Comparison of ENCODE assay signal across 10 cellular contexts in genomic region chr3:192409838-192410683, GRCh38.
DNase-seq lines count a peak whose midpoint lies in the region; ATAC-seq and TF ChIP-seq lines count a peak whose summit lies in the region.
"Had no signal": no experiment of that assay in that cellular context is flagged by ENCODE, and none has a peak within 500 bp of the region (broad histone marks: within the 10 kb centered on the region; RNA-seq: fewer than 3 reads in every experiment).

No MANE protein-coding gene starts in this region.

- TF ChIP-seq POLR2A in breast epithelium (IDR thresholded peaks at IDR 0.05) = no peak

- intact Hi-C loops in breast epithelium (cut with DNase I; ENCODE audit: low total_unique reads) = no loop called here
- intact Hi-C loops in MCF 10A (cut with micrococcal nuclease) = no loop called here
- intact Hi-C loops in heart right ventricle (cut with DNase I) = loop anchor here in 3 of 10 donors (5.0 to 10.0 kb wide), 3 partner anchors 225 to 358 kb away; no protein-coding TSS in a partner anchor

- peaks cover 0 to 35% of the 10 kb centered on the region in 2 donors for H3K27me3 ChIP-seq in breast epithelium
- peaks cover 0 to 54% (median 0%) of the 10 kb centered on the region in 7 donors for H3K27me3 ChIP-seq in heart right ventricle

- H3K36me3 Mint-ChIP-seq in MCF 10A (ENCODE audit: insufficient read depth, unreplicated experiment) = no peaks in the 10 kb centered on the region
- H3K36me3 Mint-ChIP-seq: CD4-positive, CD25-positive, alpha-beta regulatory T cell had no signal

- no peak overlapping the region for H3K4me3 Mint-ChIP-seq in MCF 10A (ENCODE audit: unreplicated experiment)
- H3K4me3 Mint-ChIP-seq: CD4-positive, CD25-positive, alpha-beta regulatory T cell had no signal

- H3K27me3 Mint-ChIP-seq in MCF 10A (ENCODE audit: insufficient read depth, unreplicated experiment) = peaks cover 39% of the 10 kb centered on the region

- H3K36me3 ChIP-seq in breast epithelium (no peaks in the 10 kb centered on the region), heart right ventricle (no peaks in the 10 kb centered on the region)
- H3K36me3 ChIP-seq: SJSA1 had no signal

- H3K9me3 ChIP-seq in breast epithelium (no peaks in the 10 kb centered on the region), heart right ventricle (no peaks in the 10 kb centered on the region)
- H3K9me3 ChIP-seq: SJSA1 had no signal

- DNase-seq in breast epithelium (ENCODE audit: low spot score in 2 of 2) = no peak
- DNase-seq in MCF 10A (ENCODE audit: unreplicated experiment) = no peak
- DNase-seq in NCI-H748 treated with DMSO at 0.1 percent for 48 hours (lab: John Stamatoyannopoulos, UW) = peak; percentile 2
- peak in 1 of 2 donors; percentile 15 for DNase-seq in heart right ventricle
- peak; percentile 77 for DNase-seq in retina
- no peak for DNase-seq in T-helper 1 cell
- no peak for DNase-seq in hepatic stellate cell (ENCODE audit: low spot score)
- DNase-seq: CD4-positive, CD25-positive, alpha-beta regulatory T cell had no signal

- ATAC-seq in heart right ventricle (peak in 7 of 8 donors; percentile 25 to 47 (median 42)), GM21515 (IDR thresholded peaks at IDR 0.05; ENCODE audit: unreplicated experiment) (no peak)

- BruUV-seq in MCF 10A (replicated peaks; lab: Mats Ljungman, UMichigan) = no TSS peak

- POLR2A ChIA-PET in MCF 10A (lab: Yijun Ruan, JAX) = no interaction called here

- peaks cover 11% of the 10 kb centered on the region for H3K4me1 Mint-ChIP-seq in MCF 10A (ENCODE audit: insufficient read depth, unreplicated experiment)

- CTCF ChIA-PET in MCF 10A (lab: Yijun Ruan, JAX) = interaction anchor here (0.6 to 0.9 kb wide), 3 partner anchors 33 to 782 kb away, joined by 3 to 4 read pairs (median 4); no protein-coding TSS in a partner anchor

- no peak for TF ChIP-seq CTCF in breast epithelium (IDR thresholded peaks at IDR 0.05)
- TF ChIP-seq CTCF in MCF 10A (IDR thresholded peaks at IDR 0.05; ENCODE audit: unreplicated experiment) = no peak
- peak in 4 of 9 donors; percentile 7 to 30 (median 21) for TF ChIP-seq CTCF in heart right ventricle (IDR thresholded peaks at IDR 0.05)

- peaks cover 0 to 3% of the 10 kb centered on the region in 2 donors for H3K4me1 ChIP-seq in breast epithelium
- peaks cover 0 to 34% (median 13%) of the 10 kb centered on the region in 9 donors for H3K4me1 ChIP-seq in heart right ventricle
- H3K4me1 ChIP-seq: SJSA1 had no signal

- WGBS in heart right ventricle, 2 donors = 13 to 19% methylated on average over 37 to 53 of the region's 53 CpGs

- H3K27ac ChIP-seq in breast epithelium = peak overlapping the region in 1 of 2 donors; percentile 9
- peak overlapping the region in 9 of 10 donors; percentile 64 to 87 (median 76) for H3K27ac ChIP-seq in heart right ventricle
- H3K27ac ChIP-seq: SJSA1 had no signal

- no peaks in the 10 kb centered on the region for H3K9me3 Mint-ChIP-seq in MCF 10A (ENCODE audit: unreplicated experiment)

- H3K27ac Mint-ChIP-seq in MCF 10A (ENCODE audit: low read depth, unreplicated experiment) = no peak overlapping the region
- H3K27ac Mint-ChIP-seq: CD4-positive, CD25-positive, alpha-beta regulatory T cell had no signal

- peak overlapping the region; percentile 47 to 71 (median 57) for H3K4me3 ChIP-seq in breast epithelium
- H3K4me3 ChIP-seq in heart right ventricle = peak overlapping the region; percentile 30 to 72 (median 62)
- H3K4me3 ChIP-seq: SJSA1 had no signal

Comparison
In these comparisons a context has a peak if more than half of its experiments do, and no peak if none do; other contexts are left out.
1. DNase-seq: peak in NCI-H748 treated with DMSO at 0.1 percent for 48 hours (single experiment) and retina (single experiment); none in breast epithelium (0 of 2), MCF 10A (single experiment), T-helper 1 cell (0 of 5) and hepatic stellate cell (single experiment).